Comparison of ENCODE assay signal across 8 cellular contexts in the genomic region with DNA sequence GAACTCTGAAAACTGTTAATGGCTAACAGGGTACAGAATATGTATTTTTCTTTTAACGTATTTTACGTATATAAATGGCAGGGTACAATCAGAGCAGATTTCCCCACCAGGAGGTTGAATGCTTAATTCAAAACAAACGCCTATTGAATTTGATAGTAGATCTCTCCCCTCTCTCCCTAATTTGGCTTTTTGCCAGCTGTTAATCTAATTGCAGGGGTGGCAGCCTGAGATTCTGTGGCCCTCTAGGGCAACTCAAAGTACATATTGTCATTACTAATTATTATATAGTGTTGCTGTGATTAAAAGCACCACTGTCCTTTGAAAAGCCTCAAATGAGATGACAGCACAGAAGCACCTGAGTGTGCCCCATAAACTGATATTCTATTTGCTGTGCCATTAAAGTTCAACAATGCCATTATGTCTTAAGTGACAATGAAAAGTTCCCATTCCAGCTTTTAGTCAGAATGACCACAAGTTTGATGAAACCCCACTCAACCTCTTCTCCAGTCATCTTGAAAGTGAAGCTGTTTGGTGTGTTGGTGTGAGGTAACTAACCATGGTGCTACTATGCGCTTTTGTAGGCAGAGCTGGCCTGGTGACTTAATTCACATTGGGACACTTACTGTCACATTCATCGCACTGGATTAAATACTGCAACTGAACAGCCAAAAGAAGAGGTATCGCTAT.
DNase-seq lines count a peak whose midpoint lies in the region; FAIRE-seq and TF ChIP-seq lines count a peak whose summit lies in the region.

No MANE protein-coding gene starts in this region.

- POLR2A ChIA-PET in HEK293 (lab: Yijun Ruan, JAX) (no interaction called here), Caco-2 (lab: Charles Lee) (no interaction called here)

- no peak overlapping the region for H3K27ac Mint-ChIP-seq in Caco-2 (ENCODE audit: unreplicated experiment)

- peak; percentile 23 for FAIRE-seq in bronchial epithelial cell (lab: Jason Lieb, UNC)

- H3K4me3 ChIP-seq in HEK293 (ENCODE audit: low read depth, low read length) (no peak overlapping the region), bronchial epithelial cell (ENCODE audit: low read depth, low read length) (no peak overlapping the region), Caco-2 (ENCODE audit: low read depth, low read length) (no peak overlapping the region)

- no peaks in the 10 kb centered on the region for H3K36me3 Mint-ChIP-seq in Caco-2 (ENCODE audit: insufficient read depth, unreplicated experiment)

- H3K9me3 Mint-ChIP-seq in Caco-2 (ENCODE audit: unreplicated experiment): no peaks in the 10 kb centered on the region

- H3K4me1 Mint-ChIP-seq in Caco-2 (ENCODE audit: low read depth, unreplicated experiment): peaks cover 15% of the 10 kb centered on the region

- no peaks in the 10 kb centered on the region for H3K36me3 ChIP-seq in HEK293 (ENCODE audit: control insufficient read depth in 2 of 2, insufficient read depth in 1 of 2, low read length in 2 of 2)
- no peaks in the 10 kb centered on the region for H3K36me3 ChIP-seq in bronchial epithelial cell (ENCODE audit: control insufficient read depth, insufficient read depth, low read length)
- H3K36me3 ChIP-seq in Caco-2 (ENCODE audit: control insufficient read depth, insufficient read depth, low read length): no peaks in the 10 kb centered on the region; the same call in 1 of the 2 replicates

- H3K4me3 Mint-ChIP-seq in Caco-2 (ENCODE audit: unreplicated experiment): no peak overlapping the region

- no peaks in the 10 kb centered on the region for H3K27me3 Mint-ChIP-seq in Caco-2 (ENCODE audit: insufficient read depth, unreplicated experiment)

- peak; percentile 55 for DNase-seq in NOMO-1 treated with DMSO at 0.1 percent for 48 hours (lab: John Stamatoyannopoulos, UW; ENCODE audit: unreplicated experiment)
- DNase-seq in NOMO-1 treated with dmso at 0.1 percent for 144 hours (lab: John Stamatoyannopoulos, UW; ENCODE audit: unreplicated experiment): no peak
- DNase-seq in NCI-H1105 (lab: John Stamatoyannopoulos, UW): peak; percentile 55
- no peak for DNase-seq in bronchial epithelial cell (ENCODE audit: low read depth)
- no peak for DNase-seq in Caco-2
- no peak for DNase-seq in nucleus accumbens (lab: John Stamatoyannopoulos, UW)
- no peak for DNase-seq in LoVo (ENCODE audit: low spot score)

- H3K27ac ChIP-seq in HEK293 (ENCODE audit: extremely low read depth, low read depth, low read length): no peak overlapping the region

- no peaks in the 10 kb centered on the region for H3K9me3 ChIP-seq in HEK293 (ENCODE audit: control insufficient read depth, insufficient read depth, low read depth, low read length)
- no peaks in the 10 kb centered on the region for H3K9me3 ChIP-seq in Caco-2

- TF ChIP-seq CTCF in HEK293 (tag by site-specific recombination; IDR thresholded peaks at IDR 0.05): no peak
- TF ChIP-seq CTCF in bronchial epithelial cell (IDR thresholded peaks at IDR 0.05; ENCODE audit: insufficient read depth, low read length, severe bottlenecking): no peak
- TF ChIP-seq CTCF in Caco-2 (IDR thresholded peaks at IDR 0.05; ENCODE audit: insufficient read depth in 1 of 2, low read depth in 1 of 2, low read length in 1 of 2, severe bottlenecking in 1 of 2, unreplicated experiment in 1 of 2): no peak

- intact Hi-C loops in Caco-2 (cut with micrococcal nuclease; ENCODE audit: unreplicated experiment): no loop called here

- BruUV-seq in Caco-2 (replicated peaks; lab: Mats Ljungman, UMichigan): no TSS peak

- H3K4me1 ChIP-seq in HEK293 (ENCODE audit: control insufficient read depth, insufficient read depth, low read length) (peaks cover 8% of the 10 kb centered on the region; the same call in 1 of the 2 replicates), Caco-2 (no peaks in the 10 kb centered on the region)

- H3K27me3 ChIP-seq in bronchial epithelial cell (ENCODE audit: control insufficient read depth, insufficient read depth, low read length) (no peaks in the 10 kb centered on the region), Caco-2 (replicated peaks; ENCODE audit: control insufficient read depth, insufficient read depth, low read length) (no peaks in the 10 kb centered on the region)

- CTCF ChIA-PET in HEK293 (lab: Yijun Ruan, JAX) (no interaction called here), Caco-2 (lab: Charles Lee) (interaction anchor here (0.6 kb wide), 2 partner anchors 57 to 237 kb away, joined by 4 to 5 read pairs; no protein-coding TSS in a partner anchor)

TF ChIP-seq in HEK293, 187 proteins besides CTCF, POLR2A, EP300 and RAD21:
- TF ChIP-seq ZNF221 (tag by site-specific recombination; IDR thresholded peaks at IDR 0.05; ENCODE audit: borderline replicate concordance) (no peak), SP7 (tag by site-specific recombination; IDR thresholded peaks at IDR 0.05) (peak; percentile 73), ZNF274 (IDR thresholded peaks at IDR 0.05; ENCODE audit: low read length) (no peak), ZNF274 (tag by site-specific recombination; IDR thresholded peaks at IDR 0.05; ENCODE audit: borderline replicate concordance) (no peak), ZNF394 (tag by site-specific recombination; IDR thresholded peaks at IDR 0.05; ENCODE audit: borderline replicate concordance) (no peak), WT1 (tag by site-specific recombination; IDR thresholded peaks at IDR 0.05) (peak; percentile 33; the same call in 1 of the 2 replicates)
- TF ChIP-seq, protein P1, sequence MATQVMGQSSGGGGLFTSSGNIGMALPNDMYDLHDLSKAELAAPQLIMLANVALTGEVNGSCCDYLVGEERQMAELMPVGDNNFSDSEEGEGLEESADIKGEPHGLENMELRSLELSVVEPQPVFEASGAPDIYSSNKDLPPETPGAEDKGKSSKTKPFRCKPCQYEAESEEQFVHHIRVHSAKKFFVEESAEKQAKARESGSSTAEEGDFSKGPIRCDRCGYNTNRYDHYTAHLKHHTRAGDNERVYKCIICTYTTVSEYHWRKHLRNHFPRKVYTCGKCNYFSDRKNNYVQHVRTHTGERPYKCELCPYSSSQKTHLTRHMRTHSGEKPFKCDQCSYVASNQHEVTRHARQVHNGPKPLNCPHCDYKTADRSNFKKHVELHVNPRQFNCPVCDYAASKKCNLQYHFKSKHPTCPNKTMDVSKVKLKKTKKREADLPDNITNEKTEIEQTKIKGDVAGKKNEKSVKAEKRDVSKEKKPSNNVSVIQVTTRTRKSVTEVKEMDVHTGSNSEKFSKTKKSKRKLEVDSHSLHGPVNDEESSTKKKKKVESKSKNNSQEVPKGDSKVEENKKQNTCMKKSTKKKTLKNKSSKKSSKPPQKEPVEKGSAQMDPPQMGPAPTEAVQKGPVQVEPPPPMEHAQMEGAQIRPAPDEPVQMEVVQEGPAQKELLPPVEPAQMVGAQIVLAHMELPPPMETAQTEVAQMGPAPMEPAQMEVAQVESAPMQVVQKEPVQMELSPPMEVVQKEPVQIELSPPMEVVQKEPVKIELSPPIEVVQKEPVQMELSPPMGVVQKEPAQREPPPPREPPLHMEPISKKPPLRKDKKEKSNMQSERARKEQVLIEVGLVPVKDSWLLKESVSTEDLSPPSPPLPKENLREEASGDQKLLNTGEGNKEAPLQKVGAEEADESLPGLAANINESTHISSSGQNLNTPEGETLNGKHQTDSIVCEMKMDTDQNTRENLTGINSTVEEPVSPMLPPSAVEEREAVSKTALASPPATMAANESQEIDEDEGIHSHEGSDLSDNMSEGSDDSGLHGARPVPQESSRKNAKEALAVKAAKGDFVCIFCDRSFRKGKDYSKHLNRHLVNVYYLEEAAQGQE (tag by site-specific recombination; IDR thresholded peaks at IDR 0.05): peak; percentile 70; the same call in 1 of the 2 replicates

Comparison
In these comparisons a context has a peak if more than half of its experiments do, and no peak if none do; other contexts are left out.
1. DNase-seq: peak in NOMO-1 treated with DMSO at 0.1 percent for 48 hours (single experiment) and NCI-H1105 (single experiment); none in NOMO-1 treated with dmso at 0.1 percent for 144 hours (single experiment), bronchial epithelial cell (single experiment), Caco-2 (0 of 2), nucleus accumbens (0 of 56) and LoVo (single experiment).